19 cellular contexts compared by ENCODE assay signal in the genomic region with DNA sequence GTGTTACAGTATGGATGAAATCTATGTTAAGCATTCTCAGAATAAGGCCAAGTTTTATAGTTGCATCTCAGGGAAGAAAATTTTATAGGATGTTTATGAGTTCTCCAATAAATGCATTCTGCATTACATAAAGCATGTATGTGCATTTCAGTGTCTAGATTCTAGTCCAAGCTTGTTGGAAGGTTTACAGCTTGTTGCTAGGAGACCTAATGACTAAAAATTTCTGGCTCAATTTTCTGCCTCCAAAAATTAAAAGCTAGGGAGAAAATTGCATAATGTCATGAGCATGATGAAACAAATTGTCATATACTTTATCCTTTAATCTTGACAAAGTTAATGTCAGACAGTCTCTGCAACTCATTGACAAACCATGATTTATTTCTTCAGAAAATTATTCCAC. TPM values are rescaled to one million over a fixed set of nuclear protein-coding genes. Genes with fewer than 3 reads are reported as not detected.
DNase-seq lines count a peak whose midpoint lies in the region; ATAC-seq and TF ChIP-seq lines count a peak whose summit lies in the region.
"Had no signal": no experiment of that assay in that cellular context is flagged by ENCODE, and none has a peak within 500 bp of the region (broad histone marks: within the 10 kb centered on the region; RNA-seq: fewer than 3 reads in every experiment).

No MANE protein-coding gene starts in this region.

- TF ChIP-seq CTCF in epithelial cell of esophagus (IDR thresholded peaks at IDR 0.05; ENCODE audit: insufficient read depth, low read depth, low read length, missing control alignments): no peak
- TF ChIP-seq CTCF in mucosa of descending colon (IDR thresholded peaks at IDR 0.05): no peak

- intact Hi-C loops in mucosa of descending colon (cut with DNase I, micrococcal nuclease): no loop called here

- DNase-seq in DMS53 (lab: John Stamatoyannopoulos, UW): peak; percentile 11
- DNase-seq in DMS53 treated with DMSO at 0.1 percent for 48 hours (lab: John Stamatoyannopoulos, UW; ENCODE audit: unreplicated experiment): no peak
- DNase-seq in OCI-M1 (lab: John Stamatoyannopoulos, UW): peak; percentile 64
- DNase-seq in epithelial cell of esophagus (ENCODE audit: low read depth): peak; percentile 87
- peak; percentile 22 for DNase-seq in renal cortical epithelial cell (ENCODE audit: low read depth)
- no peak for DNase-seq in activated T-cell treated with anti-CD3 and anti-CD28 coated beads, Interleukin-2, amount 50 U/mL, for 48 hours
- DNase-seq in mucosa of descending colon: no peak
- DNase-seq in activated gamma-delta T cell treated with Interleukin-2 at 50 U/mL for 16 hours: no peak
- DNase-seq: ACHN; activated CD4-positive, CD25-positive, alpha-beta regulatory T cell; activated T-cell treated with anti-CD3 and anti-CD28 coated beads, Interleukin-2, amount 50 U/mL, for 4 hours; brain microvascular endothelial cell; immature natural killer cell; MM.1S; natural killer cell; NCI-H446 treated with DMSO at 0.1 percent for 48 hours; SJCRH30; thyroid gland had no signal

- H3K9me3 ChIP-seq in mucosa of descending colon: no peaks in the 10 kb centered on the region
- H3K9me3 ChIP-seq: SJCRH30, thyroid gland had no signal

- no peaks in the 10 kb centered on the region for H3K4me1 ChIP-seq in mucosa of descending colon (ENCODE audit: low read depth)
- H3K4me1 ChIP-seq: SJCRH30, thyroid gland had no signal

- no peak for ATAC-seq in mucosa of descending colon
- ATAC-seq: activated T-cell treated with anti-CD3 and anti-CD28 coated beads, Interleukin-2, amount 50 U/mL, for 4 hours; natural killer cell had no signal

- H3K4me3 ChIP-seq in epithelial cell of esophagus (ENCODE audit: low read length) (no peak overlapping the region), mucosa of descending colon (no peak overlapping the region)
- H3K4me3 ChIP-seq: SJCRH30, thyroid gland had no signal

- H3K36me3 ChIP-seq in mucosa of descending colon (ENCODE audit: low read depth): no peaks in the 10 kb centered on the region
- H3K36me3 ChIP-seq: brain microvascular endothelial cell, SJCRH30, thyroid gland had no signal

RNA-seq across cellular contexts. Expression of a gene that starts 18.5 kb away (rescaled TPM):
- total RNA-seq in renal cortical epithelial cell: not detected in 2 replicates
- total RNA-seq in mucosa of descending colon: not detected
- total RNA-seq: activated T-cell treated with anti-CD3 and anti-CD28 coated beads, Interleukin-2, amount 50 U/mL, for 4 hours; epithelial cell of proximal tubule; natural killer cell; SJCRH30; thyroid gland had no signal

RNA-seq across cellular contexts. Expression of a gene that starts 30.7 kb away (rescaled TPM):
- total RNA-seq in renal cortical epithelial cell: 0.05 and 1.0 TPM in 2 replicates
- total RNA-seq in mucosa of descending colon: 10 to 100 TPM in 2 of 3 donors, 1 to 10 TPM in 1; 9.0 to 30.6 (median 18.9) TPM
- total RNA-seq: natural killer cell, SJCRH30, thyroid gland had no signal

RNA-seq across cellular contexts. Expression of a gene that starts 59.1 kb away (rescaled TPM):
- total RNA-seq in renal cortical epithelial cell: 4.3 and 4.4 TPM in 2 replicates
- total RNA-seq in mucosa of descending colon: 10 to 100 TPM; 19.2 to 44.2 (median 20.0) TPM

Comparison
In these comparisons a context has a peak if more than half of its experiments do, and no peak if none do; other contexts are left out.
1. DNase-seq: peak in DMS53 (single experiment), OCI-M1 (single experiment), epithelial cell of esophagus (single experiment) and renal cortical epithelial cell (single experiment); none in DMS53 treated with DMSO at 0.1 percent for 48 hours (single experiment), activated T-cell treated with anti-CD3 and anti-CD28 coated beads, Interleukin-2, amount 50 U/mL, for 48 hours (0 of 2), mucosa of descending colon (0 of 3) and activated gamma-delta T cell treated with Interleukin-2 at 50 U/mL for 16 hours (single experiment).